Comparison of ENCODE assay signal across 1 cellular context in genomic region chr6:18154507-18155272, GRCh38.
TF ChIP-seq lines count a peak whose summit lies in the region.

TSS of gene TPMT (minus strand) at chr6:18155077. CDS start at chr6:18149127, 5,950 bp downstream.

TF ChIP-seq in HepG2, 621 proteins besides CTCF, POLR2A, EP300 and RAD21 (continued from another document and continues in another):
- TF ChIP-seq, protein P1, sequence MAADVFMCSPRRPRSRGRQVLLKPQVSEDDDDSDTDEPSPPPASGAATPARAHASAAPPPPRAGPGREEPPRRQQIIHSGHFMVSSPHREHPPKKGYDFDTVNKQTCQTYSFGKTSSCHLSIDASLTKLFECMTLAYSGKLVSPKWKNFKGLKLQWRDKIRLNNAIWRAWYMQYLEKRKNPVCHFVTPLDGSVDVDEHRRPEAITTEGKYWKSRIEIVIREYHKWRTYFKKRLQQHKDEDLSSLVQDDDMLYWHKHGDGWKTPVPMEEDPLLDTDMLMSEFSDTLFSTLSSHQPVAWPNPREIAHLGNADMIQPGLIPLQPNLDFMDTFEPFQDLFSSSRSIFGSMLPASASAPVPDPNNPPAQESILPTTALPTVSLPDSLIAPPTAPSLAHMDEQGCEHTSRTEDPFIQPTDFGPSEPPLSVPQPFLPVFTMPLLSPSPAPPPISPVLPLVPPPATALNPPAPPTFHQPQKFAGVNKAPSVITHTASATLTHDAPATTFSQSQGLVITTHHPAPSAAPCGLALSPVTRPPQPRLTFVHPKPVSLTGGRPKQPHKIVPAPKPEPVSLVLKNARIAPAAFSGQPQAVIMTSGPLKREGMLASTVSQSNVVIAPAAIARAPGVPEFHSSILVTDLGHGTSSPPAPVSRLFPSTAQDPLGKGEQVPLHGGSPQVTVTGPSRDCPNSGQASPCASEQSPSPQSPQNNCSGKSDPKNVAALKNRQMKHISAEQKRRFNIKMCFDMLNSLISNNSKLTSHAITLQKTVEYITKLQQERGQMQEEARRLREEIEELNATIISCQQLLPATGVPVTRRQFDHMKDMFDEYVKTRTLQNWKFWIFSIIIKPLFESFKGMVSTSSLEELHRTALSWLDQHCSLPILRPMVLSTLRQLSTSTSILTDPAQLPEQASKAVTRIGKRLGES (CRISPR knock-in tag; IDR thresholded peaks at IDR 0.05; ENCODE audit: borderline replicate concordance), result no peak
- TF ChIP-seq KDM4B (CRISPR knock-in tag; IDR thresholded peaks at IDR 0.05), result no peak
- TF ChIP-seq ZBTB1 (CRISPR knock-in tag; IDR thresholded peaks at IDR 0.05; ENCODE audit: borderline replicate concordance), result no peak
- TF ChIP-seq TGIF2 (CRISPR knock-in tag; IDR thresholded peaks at IDR 0.05), result no peak; the same call in 1 of the 2 replicates
- no peak for TF ChIP-seq MED8 (CRISPR knock-in tag; IDR thresholded peaks at IDR 0.05; ENCODE audit: insufficient replicate concordance)
- TF ChIP-seq REXO4 (CRISPR knock-in tag; IDR thresholded peaks at IDR 0.05; ENCODE audit: borderline replicate concordance), result no peak
- TF ChIP-seq, protein P2, sequence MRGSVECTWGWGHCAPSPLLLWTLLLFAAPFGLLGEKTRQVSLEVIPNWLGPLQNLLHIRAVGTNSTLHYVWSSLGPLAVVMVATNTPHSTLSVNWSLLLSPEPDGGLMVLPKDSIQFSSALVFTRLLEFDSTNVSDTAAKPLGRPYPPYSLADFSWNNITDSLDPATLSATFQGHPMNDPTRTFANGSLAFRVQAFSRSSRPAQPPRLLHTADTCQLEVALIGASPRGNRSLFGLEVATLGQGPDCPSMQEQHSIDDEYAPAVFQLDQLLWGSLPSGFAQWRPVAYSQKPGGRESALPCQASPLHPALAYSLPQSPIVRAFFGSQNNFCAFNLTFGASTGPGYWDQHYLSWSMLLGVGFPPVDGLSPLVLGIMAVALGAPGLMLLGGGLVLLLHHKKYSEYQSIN (CRISPR knock-in tag; IDR thresholded peaks at IDR 0.05; ENCODE audit: borderline replicate concordance), result no peak
- no peak for TF ChIP-seq RELA (CRISPR knock-in tag; IDR thresholded peaks at IDR 0.05)
- TF ChIP-seq ZBTB3 (CRISPR knock-in tag; IDR thresholded peaks at IDR 0.05; ENCODE audit: borderline replicate concordance, low read depth), result no peak
- peak; percentile 0 for TF ChIP-seq ZNF18 (CRISPR knock-in tag; IDR thresholded peaks at IDR 0.05; ENCODE audit: insufficient replicate concordance)
- TF ChIP-seq ARNT2 (CRISPR knock-in tag; IDR thresholded peaks at IDR 0.05; ENCODE audit: low read depth), result no peak; the same call in 1 of the 2 replicates
- TF ChIP-seq, protein P3, sequence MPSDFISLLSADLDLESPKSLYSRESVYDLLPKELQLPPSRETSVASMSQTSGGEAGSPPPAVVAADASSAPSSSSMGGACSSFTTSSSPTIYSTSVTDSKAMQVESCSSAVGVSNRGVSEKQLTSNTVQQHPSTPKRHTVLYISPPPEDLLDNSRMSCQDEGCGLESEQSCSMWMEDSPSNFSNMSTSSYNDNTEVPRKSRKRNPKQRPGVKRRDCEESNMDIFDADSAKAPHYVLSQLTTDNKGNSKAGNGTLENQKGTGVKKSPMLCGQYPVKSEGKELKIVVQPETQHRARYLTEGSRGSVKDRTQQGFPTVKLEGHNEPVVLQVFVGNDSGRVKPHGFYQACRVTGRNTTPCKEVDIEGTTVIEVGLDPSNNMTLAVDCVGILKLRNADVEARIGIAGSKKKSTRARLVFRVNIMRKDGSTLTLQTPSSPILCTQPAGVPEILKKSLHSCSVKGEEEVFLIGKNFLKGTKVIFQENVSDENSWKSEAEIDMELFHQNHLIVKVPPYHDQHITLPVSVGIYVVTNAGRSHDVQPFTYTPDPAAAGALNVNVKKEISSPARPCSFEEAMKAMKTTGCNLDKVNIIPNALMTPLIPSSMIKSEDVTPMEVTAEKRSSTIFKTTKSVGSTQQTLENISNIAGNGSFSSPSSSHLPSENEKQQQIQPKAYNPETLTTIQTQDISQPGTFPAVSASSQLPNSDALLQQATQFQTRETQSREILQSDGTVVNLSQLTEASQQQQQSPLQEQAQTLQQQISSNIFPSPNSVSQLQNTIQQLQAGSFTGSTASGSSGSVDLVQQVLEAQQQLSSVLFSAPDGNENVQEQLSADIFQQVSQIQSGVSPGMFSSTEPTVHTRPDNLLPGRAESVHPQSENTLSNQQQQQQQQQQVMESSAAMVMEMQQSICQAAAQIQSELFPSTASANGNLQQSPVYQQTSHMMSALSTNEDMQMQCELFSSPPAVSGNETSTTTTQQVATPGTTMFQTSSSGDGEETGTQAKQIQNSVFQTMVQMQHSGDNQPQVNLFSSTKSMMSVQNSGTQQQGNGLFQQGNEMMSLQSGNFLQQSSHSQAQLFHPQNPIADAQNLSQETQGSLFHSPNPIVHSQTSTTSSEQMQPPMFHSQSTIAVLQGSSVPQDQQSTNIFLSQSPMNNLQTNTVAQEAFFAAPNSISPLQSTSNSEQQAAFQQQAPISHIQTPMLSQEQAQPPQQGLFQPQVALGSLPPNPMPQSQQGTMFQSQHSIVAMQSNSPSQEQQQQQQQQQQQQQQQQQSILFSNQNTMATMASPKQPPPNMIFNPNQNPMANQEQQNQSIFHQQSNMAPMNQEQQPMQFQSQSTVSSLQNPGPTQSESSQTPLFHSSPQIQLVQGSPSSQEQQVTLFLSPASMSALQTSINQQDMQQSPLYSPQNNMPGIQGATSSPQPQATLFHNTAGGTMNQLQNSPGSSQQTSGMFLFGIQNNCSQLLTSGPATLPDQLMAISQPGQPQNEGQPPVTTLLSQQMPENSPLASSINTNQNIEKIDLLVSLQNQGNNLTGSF (CRISPR knock-in tag; IDR thresholded peaks at IDR 0.05), result no peak
- TF ChIP-seq CHCHD3 (CRISPR knock-in tag; IDR thresholded peaks at IDR 0.05), result no peak
- TF ChIP-seq RNF219 (CRISPR knock-in tag; IDR thresholded peaks at IDR 0.05), result no peak
- no peak for TF ChIP-seq TSC22D2 (CRISPR knock-in tag; IDR thresholded peaks at IDR 0.05; ENCODE audit: borderline replicate concordance)
- TF ChIP-seq ZNF740 (CRISPR knock-in tag; IDR thresholded peaks at IDR 0.05), result no peak
- no peak; the same call in 1 of the 2 replicates for TF ChIP-seq NFKB2 (CRISPR knock-in tag; IDR thresholded peaks at IDR 0.05; ENCODE audit: borderline replicate concordance)
- no peak for TF ChIP-seq ZNF121 (CRISPR knock-in tag; IDR thresholded peaks at IDR 0.05)
- no peak for TF ChIP-seq NFATC3 (CRISPR knock-in tag; IDR thresholded peaks at IDR 0.05)
- no peak for TF ChIP-seq SMARCC2 (IDR thresholded peaks at IDR 0.05)
- TF ChIP-seq, protein P4, sequence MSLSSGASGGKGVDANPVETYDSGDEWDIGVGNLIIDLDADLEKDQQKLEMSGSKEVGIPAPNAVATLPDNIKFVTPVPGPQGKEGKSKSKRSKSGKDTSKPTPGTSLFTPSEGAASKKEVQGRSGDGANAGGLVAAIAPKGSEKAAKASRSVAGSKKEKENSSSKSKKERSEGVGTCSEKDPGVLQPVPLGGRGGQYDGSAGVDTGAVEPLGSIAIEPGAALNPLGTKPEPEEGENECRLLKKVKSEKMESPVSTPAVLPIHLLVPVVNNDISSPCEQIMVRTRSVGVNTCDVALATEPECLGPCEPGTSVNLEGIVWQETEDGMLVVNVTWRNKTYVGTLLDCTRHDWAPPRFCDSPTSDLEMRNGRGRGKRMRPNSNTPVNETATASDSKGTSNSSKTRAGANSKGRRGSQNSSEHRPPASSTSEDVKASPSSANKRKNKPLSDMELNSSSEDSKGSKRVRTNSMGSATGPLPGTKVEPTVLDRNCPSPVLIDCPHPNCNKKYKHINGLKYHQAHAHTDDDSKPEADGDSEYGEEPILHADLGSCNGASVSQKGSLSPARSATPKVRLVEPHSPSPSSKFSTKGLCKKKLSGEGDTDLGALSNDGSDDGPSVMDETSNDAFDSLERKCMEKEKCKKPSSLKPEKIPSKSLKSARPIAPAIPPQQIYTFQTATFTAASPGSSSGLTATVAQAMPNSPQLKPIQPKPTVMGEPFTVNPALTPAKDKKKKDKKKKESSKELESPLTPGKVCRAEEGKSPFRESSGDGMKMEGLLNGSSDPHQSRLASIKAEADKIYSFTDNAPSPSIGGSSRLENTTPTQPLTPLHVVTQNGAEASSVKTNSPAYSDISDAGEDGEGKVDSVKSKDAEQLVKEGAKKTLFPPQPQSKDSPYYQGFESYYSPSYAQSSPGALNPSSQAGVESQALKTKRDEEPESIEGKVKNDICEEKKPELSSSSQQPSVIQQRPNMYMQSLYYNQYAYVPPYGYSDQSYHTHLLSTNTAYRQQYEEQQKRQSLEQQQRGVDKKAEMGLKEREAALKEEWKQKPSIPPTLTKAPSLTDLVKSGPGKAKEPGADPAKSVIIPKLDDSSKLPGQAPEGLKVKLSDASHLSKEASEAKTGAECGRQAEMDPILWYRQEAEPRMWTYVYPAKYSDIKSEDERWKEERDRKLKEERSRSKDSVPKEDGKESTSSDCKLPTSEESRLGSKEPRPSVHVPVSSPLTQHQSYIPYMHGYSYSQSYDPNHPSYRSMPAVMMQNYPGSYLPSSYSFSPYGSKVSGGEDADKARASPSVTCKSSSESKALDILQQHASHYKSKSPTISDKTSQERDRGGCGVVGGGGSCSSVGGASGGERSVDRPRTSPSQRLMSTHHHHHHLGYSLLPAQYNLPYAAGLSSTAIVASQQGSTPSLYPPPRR (CRISPR knock-in tag; IDR thresholded peaks at IDR 0.05; ENCODE audit: borderline replicate concordance), result no peak
- TF ChIP-seq, protein P5, sequence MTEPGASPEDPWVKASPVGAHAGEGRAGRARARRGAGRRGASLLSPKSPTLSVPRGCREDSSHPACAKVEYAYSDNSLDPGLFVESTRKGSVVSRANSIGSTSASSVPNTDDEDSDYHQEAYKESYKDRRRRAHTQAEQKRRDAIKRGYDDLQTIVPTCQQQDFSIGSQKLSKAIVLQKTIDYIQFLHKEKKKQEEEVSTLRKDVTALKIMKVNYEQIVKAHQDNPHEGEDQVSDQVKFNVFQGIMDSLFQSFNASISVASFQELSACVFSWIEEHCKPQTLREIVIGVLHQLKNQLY (CRISPR knock-in tag; IDR thresholded peaks at IDR 0.05), result no peak
- TF ChIP-seq, protein P6, sequence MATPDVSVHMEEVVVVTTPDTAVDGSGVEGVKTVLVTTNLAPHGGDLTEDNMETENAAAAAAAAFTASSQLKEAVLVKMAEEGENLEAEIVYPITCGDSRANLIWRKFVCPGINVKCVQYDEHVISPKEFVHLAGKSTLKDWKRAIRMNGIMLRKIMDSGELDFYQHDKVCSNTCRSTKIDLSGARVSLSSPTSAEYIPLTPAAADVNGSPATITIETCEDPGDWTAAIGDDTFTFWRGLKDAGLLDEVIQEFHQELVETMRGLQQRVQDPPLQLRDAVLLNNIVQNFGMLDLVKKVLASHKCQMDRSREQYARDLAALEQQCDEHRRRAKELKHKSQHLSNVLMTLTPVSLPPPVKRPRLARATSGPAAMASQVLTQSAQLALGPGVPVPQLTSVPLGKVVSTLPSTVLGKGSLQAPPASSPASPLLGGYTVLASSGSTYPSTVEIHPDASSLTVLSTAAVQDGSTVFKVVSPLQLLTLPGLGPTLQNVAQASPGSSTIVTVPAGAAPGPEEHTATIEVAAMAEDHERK (CRISPR knock-in tag; IDR thresholded peaks at IDR 0.05; ENCODE audit: low read depth), result no peak
- TF ChIP-seq KLF16 (CRISPR knock-in tag; IDR thresholded peaks at IDR 0.05), result peak in 1 of 2 experiments; percentile 29; a peak in 2 of 4 replicates
- TF ChIP-seq ZNF576 (CRISPR knock-in tag; IDR thresholded peaks at IDR 0.05), result no peak
- TF ChIP-seq, protein P7, sequence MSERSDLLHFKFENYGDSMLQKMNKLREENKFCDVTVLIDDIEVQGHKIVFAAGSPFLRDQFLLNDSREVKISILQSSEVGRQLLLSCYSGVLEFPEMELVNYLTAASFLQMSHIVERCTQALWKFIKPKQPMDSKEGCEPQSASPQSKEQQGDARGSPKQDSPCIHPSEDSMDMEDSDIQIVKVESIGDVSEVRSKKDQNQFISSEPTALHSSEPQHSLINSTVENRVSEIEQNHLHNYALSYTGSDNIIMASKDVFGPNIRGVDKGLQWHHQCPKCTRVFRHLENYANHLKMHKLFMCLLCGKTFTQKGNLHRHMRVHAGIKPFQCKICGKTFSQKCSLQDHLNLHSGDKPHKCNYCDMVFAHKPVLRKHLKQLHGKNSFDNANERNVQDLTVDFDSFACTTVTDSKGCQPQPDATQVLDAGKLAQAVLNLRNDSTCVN (CRISPR knock-in tag; IDR thresholded peaks at IDR 0.05; ENCODE audit: borderline replicate concordance), result no peak
